In genomic region chr2:236977999-236978398, GRCh38 we compare ENCODE assay signal across 14 cellular contexts.
DNase-seq lines count a peak whose midpoint lies in the region; TF ChIP-seq lines count a peak whose summit lies in the region.
"Had no signal": no experiment of that assay in that cellular context is flagged by ENCODE, and none has a peak within 500 bp of the region (broad histone marks: within the 10 kb centered on the region; RNA-seq: fewer than 3 reads in every experiment).

No MANE protein-coding gene starts in this region.

- peak overlapping the region; percentile 92 for H3K4me2 ChIP-seq in BLaER1
- peak overlapping the region; percentile 81 to 97 (median 87); a peak in 19 of 22 replicates for H3K4me2 ChIP-seq in BLaER1 treated with 17β-estradiol and CSF1 and Interleukin-3, amounts not matched to agents 10 nM and 100 nM

- H3K4me3 ChIP-seq in BLaER1 (no peak overlapping the region), thyroid gland (replicated peaks in 1 of 3) (no peak overlapping the region)
- no peak overlapping the region for H3K4me3 ChIP-seq in BLaER1 treated with 17β-estradiol and CSF1 and Interleukin-3, amounts not matched to agents 10 nM and 100 nM

- H3K36me3 ChIP-seq in BLaER1 = no peaks in the 10 kb centered on the region
- H3K36me3 ChIP-seq in BLaER1 treated with 17β-estradiol and CSF1 and Interleukin-3, amounts not matched to agents 10 nM and 100 nM = no peaks in the 10 kb centered on the region
- no peaks in the 10 kb centered on the region for H3K36me3 ChIP-seq in thyroid gland
- H3K36me3 ChIP-seq: BE2C had no signal

- WGBS in thyroid gland, 2 donors = 46 to 71% methylated on average over 5 of the region's 5 CpGs

- no peak for TF ChIP-seq POLR2A in thyroid gland (IDR thresholded peaks at IDR 0.05)

- peaks cover 10% of the 10 kb centered on the region for H3K9me3 ChIP-seq in BLaER1
- H3K9me3 ChIP-seq in BLaER1 treated with 17β-estradiol and CSF1 and Interleukin-3, amounts not matched to agents 10 nM and 100 nM (replicated peaks in 1 of 11) = peaks cover 6 to 26% (median 13%) of the 10 kb centered on the region in 11 experiments
- H3K9me3 ChIP-seq in thyroid gland = no peaks in the 10 kb centered on the region
- H3K9me3 ChIP-seq: BE2C had no signal

- H3K9ac ChIP-seq in BLaER1 = no peak overlapping the region
- H3K9ac ChIP-seq in BLaER1 treated with 17β-estradiol and CSF1 and Interleukin-3, amounts not matched to agents 10 nM and 100 nM = no peak overlapping the region; a peak in 1 of 22 replicates

- intact Hi-C loops in thyroid gland (cut with DNase I) = no loop called here

- H3K27ac ChIP-seq in BLaER1 = no peak overlapping the region
- H3K27ac ChIP-seq in BLaER1 treated with 17β-estradiol and CSF1 and Interleukin-3, amounts not matched to agents 10 nM and 100 nM = peak overlapping the region in 1 of 11 experiments; percentile 18; a peak in 2 of 22 replicates
- H3K27ac ChIP-seq in thyroid gland = peak overlapping the region in 2 of 3 donors; percentile 74 to 86

- TF ChIP-seq CTCF in thyroid gland (IDR thresholded peaks at IDR 0.05) = no peak

- H4K20me1 ChIP-seq in BLaER1 = no peaks in the 10 kb centered on the region
- H4K20me1 ChIP-seq in BLaER1 treated with 17β-estradiol and CSF1 and Interleukin-3, amounts not matched to agents 10 nM and 100 nM = no peaks in the 10 kb centered on the region

- H3K4me1 ChIP-seq in BLaER1 = peaks cover 55% of the 10 kb centered on the region
- H3K4me1 ChIP-seq in BLaER1 treated with 17β-estradiol and CSF1 and Interleukin-3, amounts not matched to agents 10 nM and 100 nM = peaks cover 51 to 57% (median 54%) of the 10 kb centered on the region in 10 experiments
- peaks cover 39 to 74% of the 10 kb centered on the region in 2 donors for H3K4me1 ChIP-seq in thyroid gland
- H3K4me1 ChIP-seq: BE2C had no signal

- peak; percentile 18 for DNase-seq in mesenteric fat pad (ENCODE audit: low spot score)
- peak; percentile 56 to 70 for DNase-seq in thyroid gland
- DNase-seq in T-helper 1 cell = no peak
- no peak for DNase-seq in nucleus accumbens (lab: John Stamatoyannopoulos, UW)
- DNase-seq: ACHN; BE2C; CD4-positive, alpha-beta memory T cell; DMS153; DMS79; GDM1; H9; IMR-90 had no signal

- H3K27me3 ChIP-seq in BLaER1 (no peaks in the 10 kb centered on the region), thyroid gland (no peaks in the 10 kb centered on the region)
- no peaks in the 10 kb centered on the region for H3K27me3 ChIP-seq in BLaER1 treated with 17β-estradiol and CSF1 and Interleukin-3, amounts not matched to agents 10 nM and 100 nM

Comparison
In these comparisons a context has a peak if more than half of its experiments do, and no peak if none do; other contexts are left out.
1. DNase-seq: peak in mesenteric fat pad (single experiment) and thyroid gland (2 of 2); none in T-helper 1 cell (0 of 5) and nucleus accumbens (0 of 56).